ENCODE assay signal across 8 cellular contexts in the genomic region with DNA sequence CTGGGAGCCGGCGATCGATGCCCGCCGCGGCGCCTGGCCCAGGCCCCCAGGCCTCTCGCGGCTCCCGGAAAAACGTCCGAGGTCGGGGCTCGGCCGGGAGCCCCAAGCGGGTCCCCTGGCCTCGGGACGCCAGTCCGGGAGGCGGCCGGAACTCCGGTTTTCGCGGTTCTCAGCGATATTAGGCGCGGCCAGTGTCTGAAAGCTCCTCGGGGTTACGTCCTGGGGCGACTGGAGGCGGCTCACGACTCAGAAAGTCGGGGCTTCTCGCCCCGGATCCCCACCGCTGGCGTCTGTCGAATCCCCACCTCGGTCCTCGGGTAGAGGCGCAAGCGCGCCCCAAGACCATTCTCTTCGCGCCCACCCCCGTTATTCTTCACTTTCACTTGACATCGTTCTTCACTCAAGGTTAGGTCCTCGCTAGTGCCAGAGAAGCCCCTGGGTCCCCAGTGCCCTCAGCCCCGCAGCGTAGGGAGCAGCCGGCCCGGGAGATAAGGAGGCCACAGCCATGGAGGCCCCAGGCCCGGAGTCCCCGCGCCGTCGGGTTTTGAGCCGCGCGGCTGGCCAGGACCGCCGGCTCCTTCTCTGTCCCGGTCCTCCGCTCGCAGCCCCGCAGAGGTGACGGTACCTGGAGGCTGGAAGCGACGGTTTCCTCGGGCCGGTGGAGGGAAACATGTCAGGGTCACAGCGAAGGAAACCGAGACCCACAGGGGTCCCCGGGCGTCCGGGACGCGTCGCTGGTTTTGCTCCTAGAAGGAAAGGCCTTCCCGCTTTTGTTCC. TPM values are rescaled to one million over a fixed set of nuclear protein-coding genes. Genes with fewer than 3 reads are reported as not detected.
DNase-seq lines count a peak whose midpoint lies in the region; ATAC-seq lines count a peak whose summit lies in the region.

No MANE protein-coding gene starts in this region.

- H3K4me1 Mint-ChIP-seq in naive thymus-derived CD4-positive, alpha-beta T cell = peaks cover 3 to 44% (median 28%) of the 10 kb centered on the region in 7 donors

- peaks cover 0 to 10% (median 1%) of the 10 kb centered on the region in 5 donors for H3K36me3 Mint-ChIP-seq in naive thymus-derived CD4-positive, alpha-beta T cell

- H3K9me3 Mint-ChIP-seq in naive thymus-derived CD4-positive, alpha-beta T cell = peaks cover 0 to 1% (median 0%) of the 10 kb centered on the region in 11 donors

- H3K9me3 ChIP-seq in naive thymus-derived CD4-positive, alpha-beta T cell (ENCODE audit: control insufficient read depth in 2 of 3, low read length in 3 of 3) = no peaks in the 10 kb centered on the region
- no peaks in the 10 kb centered on the region for H3K9me3 ChIP-seq in subcutaneous abdominal adipose tissue (ENCODE audit: control insufficient read depth in 5 of 5, low read length in 5 of 5)

- no peaks in the 10 kb centered on the region for H3K27me3 ChIP-seq in naive thymus-derived CD4-positive, alpha-beta T cell (ENCODE audit: control insufficient read depth in 2 of 2, insufficient read depth in 2 of 2, low read length in 2 of 2)
- no peaks in the 10 kb centered on the region for H3K27me3 ChIP-seq in subcutaneous abdominal adipose tissue (ENCODE audit: control insufficient read depth in 5 of 5, insufficient read depth in 4 of 5, low read length in 5 of 5)

- H3K27me3 Mint-ChIP-seq in naive thymus-derived CD4-positive, alpha-beta T cell = peaks cover 9 to 40% (median 13%) of the 10 kb centered on the region in 5 donors

- peak overlapping the region; percentile 82 for H3K4me3 ChIP-seq in naive thymus-derived CD4-positive, alpha-beta T cell (ENCODE audit: low read length)
- H3K4me3 ChIP-seq in subcutaneous abdominal adipose tissue (ENCODE audit: low read depth in 1 of 5, low read length in 5 of 5) = peak overlapping the region; percentile 45 to 97 (median 84)

- ATAC-seq in HG03460 (IDR thresholded peaks at IDR 0.05; ENCODE audit: unreplicated experiment) = peak; percentile 42
- ATAC-seq in esophagus mucosa = peak; percentile 49
- peak; percentile 34 for ATAC-seq in naive thymus-derived CD4-positive, alpha-beta T cell

- peaks cover 0 to 4% of the 10 kb centered on the region in 2 donors for H3K4me1 ChIP-seq in naive thymus-derived CD4-positive, alpha-beta T cell (ENCODE audit: control insufficient read depth in 2 of 2, insufficient read depth in 2 of 2, low read length in 2 of 2)
- peaks cover 0 to 24% (median 13%) of the 10 kb centered on the region in 5 donors for H3K4me1 ChIP-seq in subcutaneous abdominal adipose tissue (ENCODE audit: control insufficient read depth in 5 of 5, insufficient read depth in 5 of 5, low read length in 5 of 5)

- DNase-seq in NOMO-1 (lab: John Stamatoyannopoulos, UW; ENCODE audit: unreplicated experiment in 2 of 2) = peak; percentile 26 to 46
- DNase-seq in NOMO-1 treated with dmso at 0.1 percent for 144 hours (lab: John Stamatoyannopoulos, UW; ENCODE audit: unreplicated experiment) = no peak
- peak; percentile 70 for DNase-seq in activated T-cell treated with anti-CD3 and anti-CD28 coated beads, Interleukin-2, amount 50 U/mL, for 1 hour
- DNase-seq in naive thymus-derived CD4-positive, alpha-beta T cell = peak in 8 of 9 donors; percentile 16 to 57 (median 48)
- DNase-seq in amniotic stem cell (lab: John Stamatoyannopoulos, UW) = no peak

- H3K27ac Mint-ChIP-seq in naive thymus-derived CD4-positive, alpha-beta T cell = peak overlapping the region; percentile 87 to 100 (median 94)

- H3K36me3 ChIP-seq in naive thymus-derived CD4-positive, alpha-beta T cell (ENCODE audit: control insufficient read depth in 2 of 3, insufficient read depth in 3 of 3, low read length in 3 of 3) = peaks cover 0 to 8% (median 0%) of the 10 kb centered on the region in 3 experiments
- no peaks in the 10 kb centered on the region for H3K36me3 ChIP-seq in subcutaneous abdominal adipose tissue (ENCODE audit: control insufficient read depth in 5 of 5, insufficient read depth in 5 of 5, low read length in 5 of 5)

- intact Hi-C loops in naive thymus-derived CD4-positive, alpha-beta T cell (cut with micrococcal nuclease) = loop anchor here (1.0 to 10.0 kb wide), 14 partner anchors 63 to 844 kb away; a partner anchor contains a TSS

- peak overlapping the region; percentile 91 to 99 (median 92) for H3K4me3 Mint-ChIP-seq in naive thymus-derived CD4-positive, alpha-beta T cell

- CTCF ChIA-PET in naive thymus-derived CD4-positive, alpha-beta T cell (lab: Charles Lee) = no interaction called here

- POLR2A ChIA-PET in naive thymus-derived CD4-positive, alpha-beta T cell (lab: Charles Lee) = interaction anchor here (0.6 to 3.6 kb wide), 17 partner anchors 11 to 739 kb away, joined by 3 to 45 read pairs (median 6); a partner anchor contains a TSS

- H3K9ac ChIP-seq in subcutaneous abdominal adipose tissue (ENCODE audit: low read length in 5 of 5) = peak overlapping the region in 4 of 5 donors; percentile 57 to 86 (median 82)

- H3K27ac ChIP-seq in naive thymus-derived CD4-positive, alpha-beta T cell (ENCODE audit: low read depth, low read length) = peak overlapping the region; percentile 87
- H3K27ac ChIP-seq in subcutaneous abdominal adipose tissue (ENCODE audit: low read depth, low read length) = peak overlapping the region; percentile 84

RNA-seq across cellular contexts. Expression of a gene that starts 35.2 kb away (rescaled TPM):
- total RNA-seq in esophagus mucosa = not detected
- not detected for total RNA-seq in naive thymus-derived CD4-positive, alpha-beta T cell
- not detected for polyA plus RNA-seq in naive thymus-derived CD4-positive, alpha-beta T cell

Comparison
In these comparisons a context has a peak if more than half of its experiments do, and no peak if none do; other contexts are left out.
1. DNase-seq: peak in NOMO-1 (2 of 2), activated T-cell treated with anti-CD3 and anti-CD28 coated beads, Interleukin-2, amount 50 U/mL, for 1 hour (single experiment) and naive thymus-derived CD4-positive, alpha-beta T cell (8 of 9); none in NOMO-1 treated with dmso at 0.1 percent for 144 hours (single experiment) and amniotic stem cell (single experiment).
2. Peak in every context shown above with its lines, with median percentiles within 50 percentile points of each other: ATAC-seq.